25 cellular contexts compared by ENCODE assay signal in genomic region chr13:106310450-106310849, GRCh38.
A peak's percentile ranks its signal among the peaks of the same experiment; 100 is the strongest.
DNase-seq lines count a peak whose midpoint lies in the region; ATAC-seq, FAIRE-seq and TF ChIP-seq lines count a peak whose summit lies in the region.
"Had no signal": no experiment of that assay in that cellular context is flagged by ENCODE, and none has a peak within 500 bp of the region (broad histone marks: within the 10 kb centered on the region; RNA-seq: fewer than 3 reads in every experiment).

No MANE protein-coding gene starts in this region.

- no peaks in the 10 kb centered on the region for H3K79me2 ChIP-seq in HCT116 (ENCODE audit: insufficient read depth, low read length)

- peak; percentile 30 for FAIRE-seq in H54 (lab: Jason Lieb, UNC)
- FAIRE-seq: A204.1, GM12878, GM12892, GM18507 had no signal

- H3K36me3 ChIP-seq in HCT116 (ENCODE audit: control insufficient read depth in 1 of 2, insufficient read depth in 2 of 2, low read length in 2 of 2): no peaks in the 10 kb centered on the region
- H3K36me3 ChIP-seq: BE2C, BLaER1 had no signal

- no peak overlapping the region for H3K4me3 ChIP-seq in HCT116 (replicated peaks in 1 of 2; ENCODE audit: low read depth in 1 of 2, low read length in 2 of 2)
- H3K4me3 ChIP-seq: BLaER1, GM12878 had no signal

- TF ChIP-seq CTCF in HCT116 (IDR thresholded peaks at IDR 0.05 in 2 of 3, conservative IDR thresholded peaks at IDR 0.05 in 1 of 3; ENCODE audit: borderline replicate concordance in 1 of 3, insufficient read depth in 1 of 3, low read depth in 2 of 3, low read length in 2 of 3) (no peak), omental fat pad (IDR thresholded peaks at IDR 0.05) (no peak)

- H3K27ac ChIP-seq in HCT116 (ENCODE audit: low read depth, low read length): no peak overlapping the region
- H3K27ac ChIP-seq: BLaER1 had no signal

- RAD21 ChIA-PET in HCT116 (lab: Charles Lee; ENCODE audit: low non-redundant PET in 1 of 2, low total read pairs in 2 of 2, uncharacterized antibody in 2 of 2, unreplicated experiment in 2 of 2): no interaction called here

- H2AFZ ChIP-seq in HCT116 (ENCODE audit: low read depth, low read length, poor library complexity, severe bottlenecking): peak overlapping the region; percentile 8

- no peaks in the 10 kb centered on the region for H3K27me3 ChIP-seq in HCT116 (ENCODE audit: insufficient read depth, low read length)
- H3K27me3 ChIP-seq: BE2C, BLaER1 had no signal

- CTCF ChIA-PET in HCT116 (lab: Charles Lee): no interaction called here

- ATAC-seq in HCT116: no peak
- ATAC-seq in omental fat pad (ENCODE audit: low FRiP score): peak; percentile 73
- no peak for ATAC-seq in HG03442 (IDR thresholded peaks at IDR 0.05; ENCODE audit: unreplicated experiment)
- ATAC-seq in GM21447 (IDR thresholded peaks at IDR 0.05; ENCODE audit: unreplicated experiment): no peak
- ATAC-seq: GM12878 had no signal

- TF ChIP-seq RAD21 in HCT116 (IDR thresholded peaks at IDR 0.05; ENCODE audit: low read depth): no peak

- H3K4me1 ChIP-seq in HCT116 (ENCODE audit: control insufficient read depth in 1 of 2, insufficient read depth in 2 of 2, low read length in 2 of 2): no peaks in the 10 kb centered on the region
- H3K4me1 ChIP-seq: BE2C, BLaER1 had no signal

- no peak overlapping the region for H3K4me2 ChIP-seq in HCT116 (ENCODE audit: low read length)
- H3K4me2 ChIP-seq: BLaER1 had no signal

- H3K9ac ChIP-seq in HCT116 (ENCODE audit: low read length): no peak overlapping the region
- H3K9ac ChIP-seq: BLaER1 had no signal

- intact Hi-C loops in HCT116 (cut with micrococcal nuclease): no loop called here

- no peaks in the 10 kb centered on the region for H3K9me2 ChIP-seq in HCT116 (ENCODE audit: insufficient read depth)

- TF ChIP-seq POLR2A in H54 (IDR thresholded peaks at IDR 0.05; ENCODE audit: low read depth, low read length) (no peak), HCT116 (IDR thresholded peaks at IDR 0.05; ENCODE audit: borderline replicate concordance, extremely low read depth, insufficient read depth, insufficient read length) (no peak)

- no peaks in the 10 kb centered on the region for H4K20me1 ChIP-seq in HCT116 (ENCODE audit: insufficient read depth)
- H4K20me1 ChIP-seq: BLaER1 had no signal

- H3K9me3 ChIP-seq in HCT116 (ENCODE audit: control insufficient read depth in 1 of 2, insufficient read depth in 1 of 2, low read depth in 1 of 2, low read length in 2 of 2): no peaks in the 10 kb centered on the region
- H3K9me3 ChIP-seq: BE2C had no signal

- BruUV-seq in HCT116 (replicated peaks; lab: Mats Ljungman, UMichigan): no TSS peak

- POLR2A ChIA-PET in HCT116 (lab: Charles Lee): no interaction called here

- DNase-seq in H54 (ENCODE audit: insufficient read length, low spot score) (no peak), HCT116 (ENCODE audit: low read depth, low spot score) (no peak), omental fat pad (ENCODE audit: low spot score) (no peak)
- DNase-seq: 8988T; ACHN; BE2C; C1 segment of cervical spinal cord; CD4-positive, alpha-beta memory T cell; CD4-positive, CD25-positive, alpha-beta regulatory T cell; CD8-positive, alpha-beta memory T cell; COR-L47; DMS 273 treated with DMSO at 0.1 percent for 48 hours; DMS153; DMS53; DMS79; DND-41; EL; GDM1 had no signal

TF ChIP-seq in HCT116, 20 proteins besides CTCF, POLR2A, EP300 and RAD21:
- no peak for TF ChIP-seq REST (IDR thresholded peaks at IDR 0.05; ENCODE audit: low read depth)
- no peak for TF ChIP-seq EZH2 (IDR thresholded peaks at IDR 0.05)
- no peak for TF ChIP-seq SP1 (IDR thresholded peaks at IDR 0.05; ENCODE audit: low read depth)
- no peak for TF ChIP-seq MAX (IDR thresholded peaks at IDR 0.05)
- no peak for TF ChIP-seq ZFX (IDR thresholded peaks at IDR 0.05)
- no peak for TF ChIP-seq SIN3A (IDR thresholded peaks at IDR 0.05; ENCODE audit: low read depth)
- TF ChIP-seq ELF1 (IDR thresholded peaks at IDR 0.05; ENCODE audit: borderline replicate concordance, low read depth): no peak
- no peak for TF ChIP-seq FOSL1 (IDR thresholded peaks at IDR 0.05; ENCODE audit: low read depth)
